ENCODE assay signal across 9 cellular contexts in genomic region chr7:138002828-138003189, GRCh38. TPM values are rescaled to one million over a fixed set of nuclear protein-coding genes. Genes with fewer than 3 reads are reported as not detected.
A peak's percentile ranks its signal among the peaks of the same experiment; 100 is the strongest.
DNase-seq lines count a peak whose midpoint lies in the region; ATAC-seq and TF ChIP-seq lines count a peak whose summit lies in the region.
"Had no signal": no experiment of that assay in that cellular context is flagged by ENCODE, and none has a peak within 500 bp of the region (broad histone marks: within the 10 kb centered on the region; RNA-seq: fewer than 3 reads in every experiment).

No MANE protein-coding gene starts in this region.

- no peaks in the 10 kb centered on the region for H3K27me3 ChIP-seq in thyroid gland
- H3K27me3 ChIP-seq in aorta (ENCODE audit: control insufficient read depth in 1 of 2, insufficient read depth in 2 of 2, low read length in 1 of 2) = no peaks in the 10 kb centered on the region
- H3K27me3 ChIP-seq: Peyer's patch had no signal

- peaks cover 46% of the 10 kb centered on the region for H3K4me1 Mint-ChIP-seq in activated naive CD4-positive, alpha-beta T cell treated with anti-CD3 and anti-CD28 coated beads, Interleukin-2, amount 50 U/mL, for 24 hours
- peaks cover 34% of the 10 kb centered on the region for H3K4me1 Mint-ChIP-seq in activated CD4-positive, alpha-beta memory T cell treated with anti-CD3 and anti-CD28 coated beads, Interleukin-2, amount 10 ng/mL, durations not matched to agents 7 days and 5 days
- H3K4me1 Mint-ChIP-seq in memory B cell = peaks cover 15% of the 10 kb centered on the region

- H3K9me3 Mint-ChIP-seq in activated naive CD4-positive, alpha-beta T cell treated with anti-CD3 and anti-CD28 coated beads, Interleukin-2, amount 50 U/mL, for 24 hours = no peaks in the 10 kb centered on the region
- no peaks in the 10 kb centered on the region for H3K9me3 Mint-ChIP-seq in activated CD4-positive, alpha-beta memory T cell treated with anti-CD3 and anti-CD28 coated beads, Interleukin-2, amount 10 ng/mL, durations not matched to agents 7 days and 5 days
- no peaks in the 10 kb centered on the region for H3K9me3 Mint-ChIP-seq in memory B cell

- peak overlapping the region; percentile 20 to 82 (median 54) for H3K27ac ChIP-seq in thyroid gland
- H3K27ac ChIP-seq in aorta (ENCODE audit: low read depth in 1 of 2, low read length in 2 of 2) = no peak overlapping the region

- no peaks in the 10 kb centered on the region for H3K27me3 Mint-ChIP-seq in activated naive CD4-positive, alpha-beta T cell treated with anti-CD3 and anti-CD28 coated beads, Interleukin-2, amount 50 U/mL, for 24 hours
- no peaks in the 10 kb centered on the region for H3K27me3 Mint-ChIP-seq in activated CD4-positive, alpha-beta memory T cell treated with anti-CD3 and anti-CD28 coated beads, Interleukin-2, amount 10 ng/mL, durations not matched to agents 7 days and 5 days
- no peaks in the 10 kb centered on the region for H3K27me3 Mint-ChIP-seq in memory B cell

- H3K4me3 ChIP-seq in thyroid gland (replicated peaks in 1 of 3) (no peak overlapping the region), aorta (ENCODE audit: low read length in 2 of 2) (no peak overlapping the region)

- CTCF ChIA-PET in activated CD4-positive, alpha-beta memory T cell treated with anti-CD3 and anti-CD28 coated beads, Interleukin-2, amount 10 ng/mL, durations not matched to agents 7 days and 5 days (lab: Charles Lee) = interaction anchor here (0.8 to 4.1 kb wide), 21 partner anchors 8 to 736 kb away, joined by 3 to 70 read pairs (median 6); no protein-coding TSS in a partner anchor

- no peak for TF ChIP-seq CTCF in thyroid gland (IDR thresholded peaks at IDR 0.05)

- H3K27ac Mint-ChIP-seq in activated naive CD4-positive, alpha-beta T cell treated with anti-CD3 and anti-CD28 coated beads, Interleukin-2, amount 50 U/mL, for 24 hours = peak overlapping the region; percentile 49
- H3K27ac Mint-ChIP-seq in activated CD4-positive, alpha-beta memory T cell treated with anti-CD3 and anti-CD28 coated beads, Interleukin-2, amount 10 ng/mL, durations not matched to agents 7 days and 5 days = peak overlapping the region; percentile 5
- peak overlapping the region; percentile 51 for H3K27ac Mint-ChIP-seq in memory B cell

- no peaks in the 10 kb centered on the region for H3K36me3 ChIP-seq in thyroid gland
- no peaks in the 10 kb centered on the region for H3K36me3 ChIP-seq in aorta (ENCODE audit: control insufficient read depth in 1 of 2, insufficient read depth in 2 of 2, low read length in 1 of 2)
- H3K36me3 ChIP-seq: Peyer's patch had no signal

- peak overlapping the region; percentile 95 for H3K4me3 Mint-ChIP-seq in activated naive CD4-positive, alpha-beta T cell treated with anti-CD3 and anti-CD28 coated beads, Interleukin-2, amount 50 U/mL, for 24 hours
- H3K4me3 Mint-ChIP-seq in activated CD4-positive, alpha-beta memory T cell treated with anti-CD3 and anti-CD28 coated beads, Interleukin-2, amount 10 ng/mL, durations not matched to agents 7 days and 5 days = peak overlapping the region; percentile 92
- H3K4me3 Mint-ChIP-seq in memory B cell = no peak overlapping the region

- peaks cover 12 to 26% of the 10 kb centered on the region in 2 donors for H3K4me1 ChIP-seq in thyroid gland
- no peaks in the 10 kb centered on the region for H3K4me1 ChIP-seq in aorta (ENCODE audit: control insufficient read depth in 1 of 2, insufficient read depth in 2 of 2, low read length in 2 of 2)

- H3K9me3 ChIP-seq in thyroid gland (no peaks in the 10 kb centered on the region), aorta (ENCODE audit: control insufficient read depth, low read length) (no peaks in the 10 kb centered on the region)
- H3K9me3 ChIP-seq: Peyer's patch had no signal

- DNase-seq in activated naive CD4-positive, alpha-beta T cell (lab: John Stamatoyannopoulos, UW) = no peak
- DNase-seq in activated CD4-positive, alpha-beta memory T cell treated with anti-CD3 and anti-CD28 coated beads, Interleukin-2, amount 10 ng/mL, durations not matched to agents 7 days and 5 days = no peak
- no peak for DNase-seq in memory B cell (ENCODE audit: low spot score in 2 of 2)
- DNase-seq in thyroid gland = no peak
- no peak for DNase-seq in AML-193 (lab: John Stamatoyannopoulos, UW)
- no peak for DNase-seq in aorta

- ATAC-seq in memory B cell (ENCODE audit: low read depth) = no peak
- no peak for ATAC-seq in HG03108 (IDR thresholded peaks at IDR 0.05; ENCODE audit: unreplicated experiment)
- ATAC-seq in aorta (ENCODE audit: low FRiP score) = no peak

- 50 to 52% methylated on average over 6 of the region's 6 CpGs for WGBS in thyroid gland, 2 donors
- WGBS in aorta, 2 donors = 59 to 60% methylated on average over 6 of the region's 6 CpGs

- H3K36me3 Mint-ChIP-seq in activated naive CD4-positive, alpha-beta T cell treated with anti-CD3 and anti-CD28 coated beads, Interleukin-2, amount 50 U/mL, for 24 hours = no peaks in the 10 kb centered on the region
- peaks cover 12% of the 10 kb centered on the region for H3K36me3 Mint-ChIP-seq in activated CD4-positive, alpha-beta memory T cell treated with anti-CD3 and anti-CD28 coated beads, Interleukin-2, amount 10 ng/mL, durations not matched to agents 7 days and 5 days (ENCODE audit: low read depth)
- no peaks in the 10 kb centered on the region for H3K36me3 Mint-ChIP-seq in memory B cell

- no peak for TF ChIP-seq POLR2A in thyroid gland (IDR thresholded peaks at IDR 0.05)

- POLR2A ChIA-PET in activated CD4-positive, alpha-beta memory T cell treated with anti-CD3 and anti-CD28 coated beads, Interleukin-2, amount 10 ng/mL, durations not matched to agents 7 days and 5 days (lab: Charles Lee) = interaction anchor here (0.9 to 4.6 kb wide), 7 partner anchors 11 to 99 kb away, joined by 3 to 54 read pairs (median 5); no protein-coding TSS in a partner anchor

- intact Hi-C loops in thyroid gland (cut with DNase I) (no loop called here), aorta (cut with DNase I) (loop anchor here in 1 of 2 donors (5.0 kb wide), 1 partner anchor 36 kb away; no protein-coding TSS in a partner anchor)

RNA-seq across cellular contexts. Expression of gene CREB3L2, which starts 0.9 kb away (rescaled TPM):
- 10 to 100 TPM; 42.2 to 44.7 TPM for total RNA-seq in activated CD4-positive, alpha-beta memory T cell treated with anti-CD3 and anti-CD28 coated beads, Interleukin-2, amount 10 ng/mL, durations not matched to agents 7 days and 5 days
- 100 to 1,000 TPM in 2 of 4 donors, 10 to 100 TPM in 2; 86.1 to 143 (median 103) TPM for total RNA-seq in thyroid gland
- 100 to 1,000 TPM; 109 to 165 TPM for total RNA-seq in aorta
- polyA plus RNA-seq in aorta = 10 to 100 TPM; 10.6 to 38.4 TPM

Comparison
In these comparisons a context has a peak if more than half of its experiments do, and no peak if none do; other contexts are left out.
1. H3K27ac ChIP-seq: peak in thyroid gland (3 of 3); none in aorta (0 of 2).
2. Peak in every context shown above with its lines, with median percentiles within 50 percentile points of each other: H3K27ac Mint-ChIP-seq.